14 cellular contexts compared by ENCODE assay signal in genomic region chr6:149150999-149151398, GRCh38.
A peak's percentile ranks its signal among the peaks of the same experiment; 100 is the strongest.
DNase-seq lines count a peak whose midpoint lies in the region; ATAC-seq and TF ChIP-seq lines count a peak whose summit lies in the region.
"Had no signal": no experiment of that assay in that cellular context is flagged by ENCODE, and none has a peak within 500 bp of the region (broad histone marks: within the 10 kb centered on the region; RNA-seq: fewer than 3 reads in every experiment).

No MANE protein-coding gene starts in this region.

- TF ChIP-seq CTCF in endothelial cell (IDR thresholded peaks at IDR 0.05; ENCODE audit: unreplicated experiment), result no peak
- TF ChIP-seq CTCF in BE2C (IDR thresholded peaks at IDR 0.05; ENCODE audit: low read depth, low read length), result no peak

- no peak overlapping the region for H3K4me3 ChIP-seq in BE2C (ENCODE audit: low read depth, low read length)
- H3K4me3 ChIP-seq: BLaER1 had no signal

- peak; percentile 45 for DNase-seq in stimulated activated naive CD4-positive, alpha-beta T cell treated with Interleukin-2 at 50 U/mL for 16 hours (lab: John Stamatoyannopoulos, UW)
- DNase-seq in stimulated activated naive CD4-positive, alpha-beta T cell (lab: John Stamatoyannopoulos, UW), result no peak
- DNase-seq in activated CD4-positive, alpha-beta memory T cell treated with anti-CD3 and anti-CD28 coated beads for 36 hours, result peak; percentile 82
- DNase-seq in endothelial cell (ENCODE audit: low spot score), result no peak
- no peak for DNase-seq in BE2C
- DNase-seq: cortex of kidney, hippocampal formation, left cardiac atrium, NCI-H1092, NCI-H345, posterior cingulate gyrus had no signal

- H3K9me3 ChIP-seq in BE2C, result no peaks in the 10 kb centered on the region
- H3K9me3 ChIP-seq: BLaER1 had no signal

- ATAC-seq in GM18858 (IDR thresholded peaks at IDR 0.05; ENCODE audit: unreplicated experiment), result no peak
- no peak for ATAC-seq in GM21825 (IDR thresholded peaks at IDR 0.05; ENCODE audit: unreplicated experiment)
- ATAC-seq: left cardiac atrium had no signal

- no peaks in the 10 kb centered on the region for H3K27me3 ChIP-seq in BE2C
- H3K27me3 ChIP-seq: BLaER1 had no signal

- intact Hi-C loops in activated CD4-positive, alpha-beta memory T cell treated with anti-CD3 and anti-CD28 coated beads for 36 hours (cut with micrococcal nuclease), result loop anchor here (5.0 kb wide), 1 partner anchor 271 kb away; no protein-coding TSS in a partner anchor

- POLR2A ChIA-PET in activated CD4-positive, alpha-beta memory T cell treated with anti-CD3 and anti-CD28 coated beads for 36 hours (lab: Charles Lee), result interaction anchor here (0.6 to 2.0 kb wide), 10 partner anchors 11 to 166 kb away, joined by 3 to 16 read pairs (median 5); partner anchors contain the start of gene TAB2

- no peaks in the 10 kb centered on the region for H3K36me3 ChIP-seq in BE2C
- H3K36me3 ChIP-seq: BLaER1 had no signal

- CTCF ChIA-PET in activated CD4-positive, alpha-beta memory T cell treated with anti-CD3 and anti-CD28 coated beads for 36 hours (lab: Charles Lee), result interaction anchor here (1.1 to 2.2 kb wide), 8 partner anchors 19 to 280 kb away, joined by 3 to 8 read pairs (median 4); no protein-coding TSS in a partner anchor

- H3K4me3 Mint-ChIP-seq in activated CD4-positive, alpha-beta memory T cell treated with anti-CD3 and anti-CD28 coated beads for 36 hours, result peak overlapping the region; percentile 10
- H3K4me3 Mint-ChIP-seq in endothelial cell (ENCODE audit: unreplicated experiment), result peak overlapping the region; percentile 54

- H3K4me1 Mint-ChIP-seq in activated CD4-positive, alpha-beta memory T cell treated with anti-CD3 and anti-CD28 coated beads for 36 hours (ENCODE audit: low read depth), result peaks cover 91% of the 10 kb centered on the region
- peaks cover 5% of the 10 kb centered on the region for H3K4me1 Mint-ChIP-seq in endothelial cell (ENCODE audit: unreplicated experiment)

- H3K27ac Mint-ChIP-seq in activated CD4-positive, alpha-beta memory T cell treated with anti-CD3 and anti-CD28 coated beads for 36 hours, result peak overlapping the region; percentile 70
- H3K27ac Mint-ChIP-seq in endothelial cell (ENCODE audit: unreplicated experiment), result no peak overlapping the region

- H3K27me3 Mint-ChIP-seq in activated CD4-positive, alpha-beta memory T cell treated with anti-CD3 and anti-CD28 coated beads for 36 hours, result no peaks in the 10 kb centered on the region
- peaks cover 3% of the 10 kb centered on the region for H3K27me3 Mint-ChIP-seq in endothelial cell (ENCODE audit: unreplicated experiment)

- H3K4me1 ChIP-seq in BE2C, result no peaks in the 10 kb centered on the region

- H3K9me3 Mint-ChIP-seq in activated CD4-positive, alpha-beta memory T cell treated with anti-CD3 and anti-CD28 coated beads for 36 hours, result peaks cover 3% of the 10 kb centered on the region
- no peaks in the 10 kb centered on the region for H3K9me3 Mint-ChIP-seq in endothelial cell (ENCODE audit: unreplicated experiment)

- peaks cover 34% of the 10 kb centered on the region for H3K36me3 Mint-ChIP-seq in activated CD4-positive, alpha-beta memory T cell treated with anti-CD3 and anti-CD28 coated beads for 36 hours
- peaks cover 7% of the 10 kb centered on the region for H3K36me3 Mint-ChIP-seq in endothelial cell (ENCODE audit: low read depth, unreplicated experiment)

Comparison
In these comparisons a context has a peak if more than half of its experiments do, and no peak if none do; other contexts are left out.
1. DNase-seq: peak in stimulated activated naive CD4-positive, alpha-beta T cell treated with Interleukin-2 at 50 U/mL for 16 hours (single experiment) and activated CD4-positive, alpha-beta memory T cell treated with anti-CD3 and anti-CD28 coated beads for 36 hours (single experiment); none in stimulated activated naive CD4-positive, alpha-beta T cell (0 of 6), endothelial cell (single experiment) and BE2C (single experiment).